11 cellular contexts compared by ENCODE assay signal in the genomic region with DNA sequence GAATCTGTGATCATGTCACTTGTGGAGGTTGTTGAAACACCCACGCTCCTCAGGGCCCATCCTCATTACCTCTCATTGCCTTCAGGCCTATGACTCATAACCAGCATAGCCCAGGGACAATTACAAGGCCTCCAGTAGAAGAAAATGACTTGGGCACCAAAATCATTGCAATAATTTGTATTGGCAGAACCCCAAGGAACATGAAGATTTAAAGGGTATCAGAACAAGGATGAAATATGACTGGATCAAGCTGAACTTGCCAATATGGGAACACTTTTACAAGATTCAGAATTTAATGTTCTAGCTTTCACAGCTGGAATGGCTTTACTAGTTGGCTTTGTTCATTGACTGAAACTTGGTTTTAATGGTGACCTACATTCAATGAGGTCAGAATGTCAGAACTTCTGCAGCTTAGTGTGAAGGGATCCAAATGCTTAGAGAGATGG.
"Had no signal": no experiment of that assay in that cellular context is flagged by ENCODE, and none has a peak within 500 bp of the region (broad histone marks: within the 10 kb centered on the region; RNA-seq: fewer than 3 reads in every experiment).

No MANE protein-coding gene starts in this region.

- H3K36me3 Mint-ChIP-seq: activated naive CD8-positive, alpha-beta T cell treated with anti-CD3 and anti-CD28 coated beads, Interleukin-2, amount 10 ng/mL, durations not matched to agents 7 days and 5 days had no signal

- ATAC-seq: activated CD8-positive, alpha-beta T cell treated with anti-CD3 and anti-CD28 coated beads for 36 hours; naive thymus-derived CD4-positive, alpha-beta T cell had no signal

- H3K4me1 Mint-ChIP-seq: activated naive CD8-positive, alpha-beta T cell treated with anti-CD3 and anti-CD28 coated beads, Interleukin-2, amount 10 ng/mL, durations not matched to agents 7 days and 5 days; naive thymus-derived CD4-positive, alpha-beta T cell had no signal

- H3K27me3 Mint-ChIP-seq: activated naive CD8-positive, alpha-beta T cell treated with anti-CD3 and anti-CD28 coated beads, Interleukin-2, amount 10 ng/mL, durations not matched to agents 7 days and 5 days had no signal

- H3K36me3 ChIP-seq: esophagus squamous epithelium, neutrophil had no signal

- H3K4me3 Mint-ChIP-seq: activated CD8-positive, alpha-beta T cell treated with anti-CD3 and anti-CD28 coated beads for 36 hours; activated naive CD8-positive, alpha-beta T cell treated with anti-CD3 and anti-CD28 coated beads, Interleukin-2, amount 10 ng/mL, durations not matched to agents 7 days and 5 days; naive thymus-derived CD4-positive, alpha-beta T cell had no signal

- H3K27me3 ChIP-seq: esophagus squamous epithelium had no signal

- H3K4me1 ChIP-seq: esophagus squamous epithelium had no signal

- H3K27ac ChIP-seq: neutrophil, VCaP had no signal

- DNase-seq: activated CD8-positive, alpha-beta memory T cell treated with anti-CD3 and anti-CD28 coated beads, Interleukin-2, amount 50 U/mL, for 4 hours; activated CD8-positive, alpha-beta T cell treated with anti-CD3 and anti-CD28 coated beads for 36 hours; activated naive CD8-positive, alpha-beta T cell treated with anti-CD3 and anti-CD28 coated beads, Interleukin-2, amount 10 ng/mL, durations not matched to agents 7 days and 5 days; aorta; esophagus squamous epithelium; naive thymus-derived CD4-positive, alpha-beta T cell; stimulated activated CD4-positive, alpha-beta T cell treated with anti-CD3 and anti-CD28 coated beads, Interleukin-2, amount 100 ng/mL, for 48 hours; stimulated activated naive CD4-positive, alpha-beta T cell treated with Interleukin-2 at 50 U/mL for 16 hours; T-helper 9 cell had no signal

- H3K4me3 ChIP-seq: esophagus squamous epithelium had no signal
